Comparison of ENCODE assay signal across 1 cellular context in genomic region chr20:53597521-53598120, GRCh38.
TF ChIP-seq lines count a peak whose summit lies in the region.

No MANE protein-coding gene starts in this region.

TF ChIP-seq in HepG2, 621 proteins besides CTCF, POLR2A, EP300 and RAD21 (continued from another document):
- no peak for TF ChIP-seq NFAT5 (CRISPR knock-in tag; IDR thresholded peaks at IDR 0.05)
- TF ChIP-seq FOSL1 (CRISPR knock-in tag; IDR thresholded peaks at IDR 0.05; ENCODE audit: borderline replicate concordance) = 0 out of 2 replicates have a peak, but pooled peaks have one; percentile 8
- TF ChIP-seq CREM (IDR thresholded peaks at IDR 0.05) = 0 out of 2 replicates have a peak, but pooled peaks have one; percentile 37
- TF ChIP-seq CREM (CRISPR knock-in tag; IDR thresholded peaks at IDR 0.05) = no peak
- TF ChIP-seq HOMEZ (CRISPR knock-in tag; IDR thresholded peaks at IDR 0.05; ENCODE audit: low read depth) = no peak
- TF ChIP-seq DRAP1 (CRISPR knock-in tag; IDR thresholded peaks at IDR 0.05) = 0 out of 2 replicates have a peak, but pooled peaks have one; percentile 16
